ENCODE assay signal across 34 cellular contexts in genomic region chr5:166119506-166119905, GRCh38.
"Had no signal": no experiment of that assay in that cellular context is flagged by ENCODE, and none has a peak within 500 bp of the region (broad histone marks: within the 10 kb centered on the region; RNA-seq: fewer than 3 reads in every experiment).

No MANE protein-coding gene starts in this region.

- H3K36me3 ChIP-seq: MG63 had no signal

- H3K27me3 ChIP-seq: MG63 had no signal

- H3K9me3 ChIP-seq: MG63 had no signal

- H3K4me3 ChIP-seq: MG63 had no signal

- DNase-seq: Karpas-422, Kasumi-1, MG63, MM.1S, MV-4-11, NCI-H1048, NCI-H1092, NCI-H1092 treated with DMSO at 0.1 percent for 48 hours, NCI-H1105, NCI-H1105 treated with DMSO at 0.1 percent for 48 hours, NCI-H1417, NCI-H1417 treated with DMSO at 0.1 percent for 48 hours, NCI-H1436, NCI-H1436 treated with DMSO at 0.1 percent for 48 hours, NCI-H146, NCI-H1694, NCI-H1694 treated with DMSO at 0.1 percent for 48 hours, NCI-H187, NCI-H187 treated with DMSO at 0.1 percent for 48 hours, NCI-H1930, NCI-H2029, NCI-H2029 treated with DMSO at 0.1 percent for 48 hours, NCI-H2081, NCI-H2081 treated with DMSO at 0.1 percent for 48 hours, NCI-H2107, NCI-H2171, NCI-H2171 treated with DMSO at 0.1 percent for 48 hours, NCI-H2227 treated with DMSO at 0.1 percent for 48 hours, NCI-H226, NCI-H345, NCI-H446, NCI-H446 treated with DMSO at 0.1 percent for 48 hours, NCI-H510A, NCI-H510A treated with DMSO at 0.1 percent for 48 hours had no signal
